ENCODE assay signal across 5 cellular contexts in genomic region chr3:32965617-32966213, GRCh38. TPM values are rescaled to one million over a fixed set of nuclear protein-coding genes. Genes with fewer than 3 reads are reported as not detected.
"Had no signal": no experiment of that assay in that cellular context is flagged by ENCODE, and none has a peak within 500 bp of the region (broad histone marks: within the 10 kb centered on the region; RNA-seq: fewer than 3 reads in every experiment).

No MANE protein-coding gene starts in this region.

RNA-seq across cellular contexts. Expression of gene CCR4, which starts 14.3 kb away (rescaled TPM):
- total RNA-seq: astrocyte, body of pancreas, cardiac septum, cerebellum had no signal
- polyA plus RNA-seq: aorta had no signal
